ENCODE assay signal across 19 cellular contexts in the genomic region with DNA sequence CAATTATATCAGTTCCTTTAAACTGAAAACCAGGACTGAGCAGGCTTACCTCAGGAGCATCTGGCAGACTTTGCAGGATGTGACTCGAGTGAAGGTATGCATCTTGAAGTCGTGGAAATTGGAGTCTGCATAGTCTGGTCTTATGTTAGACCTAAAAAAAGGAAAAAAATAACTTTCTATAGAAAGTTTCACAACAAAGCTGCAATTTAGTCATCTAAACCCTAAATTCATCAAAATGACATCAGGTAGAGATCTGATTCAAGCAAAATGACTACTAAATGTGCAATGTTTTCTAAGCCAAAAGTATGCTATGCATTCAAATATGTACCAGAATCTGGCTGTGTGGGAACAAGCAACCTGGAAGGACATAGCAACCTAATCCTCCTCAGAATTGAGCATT.
"Had no signal": no experiment of that assay in that cellular context is flagged by ENCODE, and none has a peak within 500 bp of the region (broad histone marks: within the 10 kb centered on the region; RNA-seq: fewer than 3 reads in every experiment).

No MANE protein-coding gene starts in this region.

- H3K27ac ChIP-seq: thyroid gland had no signal

- DNase-seq: activated CD4-positive, alpha-beta T cell treated with anti-CD3 and anti-CD28 coated beads, Interleukin-2, amount 50 U/mL, for 48 hours; activated gamma-delta T cell treated with Interleukin-2 at 50 U/mL for 16 hours; amniotic stem cell; cortex of kidney; effector CD4-positive, alpha-beta T cell; hippocampal formation; midbrain; stimulated activated CD4-positive, alpha-beta T cell treated with anti-CD3 and anti-CD28 coated beads, Interleukin-12 subunit alpha, Interleukin-12 subunit beta, amount 100 ng/mL, for 4 hours; stimulated activated CD4-positive, alpha-beta T cell treated with anti-CD3 and anti-CD28 coated beads, Interleukin-1b, Interleukin-23, amount 100 ng/mL, for 48 hours; stimulated activated CD8-positive, alpha-beta memory T cell treated with anti-CD3 and anti-CD28 coated beads, Interleukin-4, amount 100 ng/mL, for 48 hours; stimulated activated naive CD4-positive, alpha-beta T cell; thyroid gland had no signal

- H3K27ac Mint-ChIP-seq: activated naive CD8-positive, alpha-beta T cell; activated T-helper 1 cell treated with anti-CD3 and anti-CD28 coated beads, Interleukin-12 subunit alpha, Interleukin-12 subunit beta, Interleukin-2, Interleukin-4 antibody, amounts not matched to agents 30 ng/mL and 10 ng/mL and 1 ng/mL, durations not matched to agents 14 hours and 24 hours and 36 hours; brain; nephron had no signal

- H3K4me1 ChIP-seq: thyroid gland had no signal

- H3K27me3 Mint-ChIP-seq: activated naive CD8-positive, alpha-beta T cell; brain; central memory CD8-positive, alpha-beta T cell had no signal

- H3K4me3 Mint-ChIP-seq: activated naive CD8-positive, alpha-beta T cell; activated T-helper 1 cell treated with anti-CD3 and anti-CD28 coated beads, Interleukin-12 subunit alpha, Interleukin-12 subunit beta, Interleukin-2, Interleukin-4 antibody, amounts not matched to agents 30 ng/mL and 10 ng/mL and 1 ng/mL, durations not matched to agents 14 hours and 24 hours and 36 hours; brain; central memory CD8-positive, alpha-beta T cell; nephron had no signal

- H3K36me3 Mint-ChIP-seq: brain had no signal

- ATAC-seq: left lobe of liver, sciatic nerve had no signal

- H3K36me3 ChIP-seq: thyroid gland had no signal

- H3K27me3 ChIP-seq: thyroid gland had no signal

- H3K4me3 ChIP-seq: thyroid gland had no signal

- H3K9me3 ChIP-seq: thyroid gland had no signal

- H3K9me3 Mint-ChIP-seq: activated T-helper 1 cell treated with anti-CD3 and anti-CD28 coated beads, Interleukin-12 subunit alpha, Interleukin-12 subunit beta, Interleukin-2, Interleukin-4 antibody, amounts not matched to agents 30 ng/mL and 10 ng/mL and 1 ng/mL, durations not matched to agents 14 hours and 24 hours and 36 hours; central memory CD8-positive, alpha-beta T cell; nephron had no signal
